In the genomic region with DNA sequence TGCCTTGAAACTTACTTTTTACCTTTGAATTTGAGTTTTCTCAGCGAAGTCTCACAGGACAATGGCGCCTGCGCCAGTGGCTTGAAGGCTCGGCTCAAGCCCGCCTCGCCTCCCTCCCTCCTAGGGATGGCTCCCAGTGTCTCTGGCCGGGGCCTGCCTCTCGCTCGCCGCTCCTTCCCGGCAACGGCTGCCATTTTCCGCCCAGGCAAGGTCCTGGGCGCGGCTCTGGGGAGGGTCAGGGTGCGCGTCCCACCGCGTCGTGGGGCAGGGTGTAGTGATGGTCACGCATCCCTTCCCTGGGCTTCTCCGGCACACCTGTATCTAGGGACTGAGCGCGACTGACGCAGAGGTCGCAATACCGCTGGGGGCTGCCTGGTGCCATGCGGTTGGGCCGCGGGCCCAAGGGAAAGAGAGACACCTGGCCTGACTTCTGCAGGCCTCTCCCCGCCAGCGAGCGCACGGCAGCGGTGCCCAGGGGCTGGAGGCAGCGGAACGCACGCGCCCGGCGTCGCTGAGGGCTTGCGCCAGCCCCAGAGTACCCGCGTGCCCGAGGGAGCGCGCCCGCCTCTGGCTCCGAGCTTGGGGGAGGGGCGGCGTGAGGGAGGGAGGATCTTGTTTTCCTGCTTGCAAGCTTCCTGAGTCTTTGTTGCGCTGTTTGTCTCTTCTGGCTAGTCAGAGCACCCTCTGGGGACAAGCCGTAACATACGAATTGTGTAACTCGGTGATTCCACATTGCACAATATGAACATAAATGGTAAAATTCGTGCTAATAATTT, we compare ENCODE assay signal across 8 cellular contexts. TPM values are rescaled to one million over a fixed set of nuclear protein-coding genes. Genes with fewer than 3 reads are reported as not detected.
DNase-seq lines count a peak whose midpoint lies in the region; ATAC-seq lines count a peak whose summit lies in the region.

No MANE protein-coding gene starts in this region.

- H3K27ac Mint-ChIP-seq in dendritic cell treated with granulocyte-macrophage colony-stimulating factor and Interleukin-4, amounts not matched to agents 40 ng/mL and 50 ng/mL, for 4 days = peak overlapping the region; percentile 87

- peak overlapping the region; percentile 78 for H3K4me3 Mint-ChIP-seq in dendritic cell treated with granulocyte-macrophage colony-stimulating factor and Interleukin-4, amounts not matched to agents 40 ng/mL and 50 ng/mL, for 4 days

- peaks cover 1% of the 10 kb centered on the region for H3K27me3 Mint-ChIP-seq in dendritic cell treated with granulocyte-macrophage colony-stimulating factor and Interleukin-4, amounts not matched to agents 40 ng/mL and 50 ng/mL, for 4 days

- intact Hi-C loops in dendritic cell treated with granulocyte-macrophage colony-stimulating factor and Interleukin-4, amounts not matched to agents 40 ng/mL and 50 ng/mL, for 4 days (cut with micrococcal nuclease) = loop anchor here (2.0 to 10.0 kb wide), 2 partner anchors 22 to 418 kb away; no protein-coding TSS in a partner anchor

- peaks cover 21% of the 10 kb centered on the region for H3K4me1 Mint-ChIP-seq in dendritic cell treated with granulocyte-macrophage colony-stimulating factor and Interleukin-4, amounts not matched to agents 40 ng/mL and 50 ng/mL, for 4 days (ENCODE audit: low read depth)

- no peaks in the 10 kb centered on the region for H3K9me3 Mint-ChIP-seq in dendritic cell treated with granulocyte-macrophage colony-stimulating factor and Interleukin-4, amounts not matched to agents 40 ng/mL and 50 ng/mL, for 4 days

- in situ Hi-C loops in G401 (cut with HindIII; ENCODE audit: low sequenced_read_pairs) = no loop called here

- DNase-seq in G401 (ENCODE audit: low spot score) (peak; percentile 90), NCI-H146 treated with DMSO at 0.1 percent for 48 hours (lab: John Stamatoyannopoulos, UW; ENCODE audit: unreplicated experiment) (peak; percentile 75), kidney glomerular epithelial cell (lab: John Stamatoyannopoulos, UW) (peak; percentile 53), NK-92 (lab: John Stamatoyannopoulos, UW; ENCODE audit: unreplicated experiment) (no peak)
- peak; percentile 57 for DNase-seq in activated CD4-positive, alpha-beta T cell treated with anti-CD3 and anti-CD28 coated beads, Interleukin-2, amount 50 U/mL, for 1 hour
- peak; percentile 67 for DNase-seq in stimulated activated CD4-positive, alpha-beta T cell treated with anti-CD3 and anti-CD28 coated beads, Interleukin-12 subunit alpha, Interleukin-12 subunit beta, amount 100 ng/mL, for 4 hours

- H3K36me3 Mint-ChIP-seq in dendritic cell treated with granulocyte-macrophage colony-stimulating factor and Interleukin-4, amounts not matched to agents 40 ng/mL and 50 ng/mL, for 4 days (ENCODE audit: low read depth) = no peaks in the 10 kb centered on the region

- ATAC-seq in GM18867 (IDR thresholded peaks at IDR 0.05; ENCODE audit: unreplicated experiment) = no peak

RNA-seq across cellular contexts. Expression of gene FEM1B, which starts 20.7 kb away (rescaled TPM):
- total RNA-seq in G401 (2014; rRNA removed; shearing (Covaris generic)) = 39.0 and 51.5 TPM in 2 replicates

RNA-seq across cellular contexts. Expression of gene CLN6, which starts 27.3 kb away (rescaled TPM):
- total RNA-seq in G401 (2014; rRNA removed; shearing (Covaris generic)) = 36.4 and 43.4 TPM in 2 replicates

RNA-seq across cellular contexts. Expression of gene CALML4, which starts 51.7 kb away (rescaled TPM):
- total RNA-seq in G401 (2014; rRNA removed; shearing (Covaris generic)) = 1.1 and 2.4 TPM in 2 replicates
